In the genomic region with DNA sequence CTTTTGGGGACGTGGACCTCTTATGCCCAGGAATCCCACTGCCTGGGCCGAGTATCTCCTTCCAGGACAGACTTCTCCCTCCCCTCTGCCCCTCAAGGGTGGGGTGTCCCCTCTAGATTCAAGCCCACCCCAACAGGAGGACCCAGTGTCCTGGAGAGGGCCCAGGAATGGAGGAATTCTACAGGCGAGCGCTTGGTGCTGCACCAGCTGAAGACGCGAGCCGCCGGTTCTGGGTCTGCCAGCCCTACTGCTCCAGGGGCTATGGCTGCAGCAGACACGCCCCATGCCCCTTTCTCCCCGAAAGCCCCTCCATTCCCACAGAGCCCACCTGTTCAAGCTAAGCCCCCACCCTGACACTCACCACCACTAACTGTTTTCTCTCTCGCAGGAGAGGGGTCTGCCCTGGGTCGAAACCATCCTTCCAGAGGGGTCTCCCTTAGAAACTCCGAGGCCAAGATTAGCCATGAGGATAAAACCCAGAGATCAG, we compare ENCODE assay signal across 20 cellular contexts. TPM values are rescaled to one million over a fixed set of nuclear protein-coding genes. Genes with fewer than 3 reads are reported as not detected.
DNase-seq lines count a peak whose midpoint lies in the region; ATAC-seq and TF ChIP-seq lines count a peak whose summit lies in the region.
"Had no signal": no experiment of that assay in that cellular context is flagged by ENCODE, and none has a peak within 500 bp of the region (broad histone marks: within the 10 kb centered on the region; RNA-seq: fewer than 3 reads in every experiment).

No MANE protein-coding gene starts in this region.

- no peak overlapping the region for H3K27ac Mint-ChIP-seq in MCF 10A (ENCODE audit: low read depth, unreplicated experiment)
- peak overlapping the region; percentile 55 to 70 for H3K27ac Mint-ChIP-seq in T-cell
- peak overlapping the region in 7 of 10 donors; percentile 15 to 73 (median 37) for H3K27ac Mint-ChIP-seq in naive thymus-derived CD8-positive, alpha-beta T cell
- H3K27ac Mint-ChIP-seq: GM23338 had no signal

- H3K4me1 Mint-ChIP-seq in MCF 10A (ENCODE audit: insufficient read depth, unreplicated experiment) (peaks cover 7% of the 10 kb centered on the region), T-cell (peaks cover 52 to 66% (median 64%) of the 10 kb centered on the region in 3 donors)
- peaks cover 29 to 76% (median 60%) of the 10 kb centered on the region in 4 donors for H3K4me1 Mint-ChIP-seq in naive thymus-derived CD8-positive, alpha-beta T cell

- ATAC-seq in T-cell (replicated peaks in 1 of 4) (no peak), upper lobe of right lung (no peak), lower lobe of right lung (no peak), GM18907 (IDR thresholded peaks at IDR 0.05; ENCODE audit: unreplicated experiment) (no peak)
- ATAC-seq in naive thymus-derived CD8-positive, alpha-beta T cell = no peak
- ATAC-seq: GM23338 had no signal

- no peak overlapping the region for H3K4me3 ChIP-seq in breast epithelium
- no peak overlapping the region for H3K4me3 ChIP-seq in upper lobe of right lung
- H3K4me3 ChIP-seq in lower lobe of right lung = no peak overlapping the region
- H3K4me3 ChIP-seq: BLaER1 treated with 17β-estradiol and CSF1 and Interleukin-3, amounts not matched to agents 10 nM and 100 nM; GM23338; SK-N-MC had no signal

- H3K36me3 Mint-ChIP-seq in MCF 10A (ENCODE audit: insufficient read depth, unreplicated experiment) (no peaks in the 10 kb centered on the region), T-cell (no peaks in the 10 kb centered on the region)
- no peaks in the 10 kb centered on the region for H3K36me3 Mint-ChIP-seq in naive thymus-derived CD8-positive, alpha-beta T cell

- H3K9me3 ChIP-seq in breast epithelium = no peaks in the 10 kb centered on the region
- no peaks in the 10 kb centered on the region for H3K9me3 ChIP-seq in upper lobe of right lung
- H3K9me3 ChIP-seq in lower lobe of right lung = no peaks in the 10 kb centered on the region
- H3K9me3 ChIP-seq: BLaER1 treated with 17β-estradiol and CSF1 and Interleukin-3, amounts not matched to agents 10 nM and 100 nM had no signal

- H3K4me3 Mint-ChIP-seq in MCF 10A (ENCODE audit: unreplicated experiment) = no peak overlapping the region
- peak overlapping the region in 1 of 3 donors; percentile 24 for H3K4me3 Mint-ChIP-seq in T-cell
- H3K4me3 Mint-ChIP-seq in naive thymus-derived CD8-positive, alpha-beta T cell = peak overlapping the region in 3 of 10 donors; percentile 4 to 36 (median 30)
- H3K4me3 Mint-ChIP-seq: GM23338 had no signal

- no TSS peak for BruUV-seq in MCF 10A (replicated peaks; lab: Mats Ljungman, UMichigan)

- no peak for TF ChIP-seq CTCF in breast epithelium (IDR thresholded peaks at IDR 0.05)
- no peak for TF ChIP-seq CTCF in MCF 10A (IDR thresholded peaks at IDR 0.05; ENCODE audit: unreplicated experiment)
- TF ChIP-seq CTCF in upper lobe of right lung (IDR thresholded peaks at IDR 0.05) = no peak
- no peak for TF ChIP-seq CTCF in lower lobe of right lung (IDR thresholded peaks at IDR 0.05)

- H3K36me3 ChIP-seq in breast epithelium (no peaks in the 10 kb centered on the region), upper lobe of right lung (no peaks in the 10 kb centered on the region), lower lobe of right lung (no peaks in the 10 kb centered on the region)
- H3K36me3 ChIP-seq: BLaER1 treated with 17β-estradiol and CSF1 and Interleukin-3, amounts not matched to agents 10 nM and 100 nM had no signal

- TF ChIP-seq POLR2A in breast epithelium (IDR thresholded peaks at IDR 0.05) = no peak

- H3K27me3 ChIP-seq in breast epithelium (no peaks in the 10 kb centered on the region), upper lobe of right lung (no peaks in the 10 kb centered on the region), lower lobe of right lung (ENCODE audit: low read depth) (no peaks in the 10 kb centered on the region)
- H3K27me3 ChIP-seq: BLaER1 treated with 17β-estradiol and CSF1 and Interleukin-3, amounts not matched to agents 10 nM and 100 nM had no signal

- POLR2A ChIA-PET in MCF 10A (lab: Yijun Ruan, JAX) (no interaction called here), T-cell (lab: Charles Lee) (no interaction called here)
- POLR2A ChIA-PET in naive thymus-derived CD8-positive, alpha-beta T cell (lab: Charles Lee) = interaction anchor here (0.8 to 6.1 kb wide), 3 partner anchors 10 to 63 kb away, joined by 3 to 54 read pairs (median 3); a partner anchor contains a TSS

- CTCF ChIA-PET in MCF 10A (lab: Yijun Ruan, JAX) = interaction anchor here (1.3 kb wide), 1 partner anchor 17 kb away, joined by 4 read pairs; no protein-coding TSS in a partner anchor
- CTCF ChIA-PET in T-cell (lab: Charles Lee) = no interaction called here

- intact Hi-C loops in breast epithelium (cut with DNase I; ENCODE audit: low total_unique reads) (no loop called here), MCF 10A (cut with micrococcal nuclease) (no loop called here), upper lobe of right lung (cut with DNase I) (no loop called here), lower lobe of right lung (cut with DNase I) (no loop called here)

- peak overlapping the region; percentile 90 to 96 for H3K27ac ChIP-seq in breast epithelium
- no peak overlapping the region for H3K27ac ChIP-seq in upper lobe of right lung
- no peak overlapping the region for H3K27ac ChIP-seq in lower lobe of right lung
- H3K27ac ChIP-seq: BLaER1 treated with 17β-estradiol and CSF1 and Interleukin-3, amounts not matched to agents 10 nM and 100 nM; SK-N-MC had no signal

- H3K27me3 Mint-ChIP-seq in MCF 10A (ENCODE audit: insufficient read depth, unreplicated experiment) (no peaks in the 10 kb centered on the region), T-cell (no peaks in the 10 kb centered on the region)
- H3K27me3 Mint-ChIP-seq in naive thymus-derived CD8-positive, alpha-beta T cell = no peaks in the 10 kb centered on the region

- no peaks in the 10 kb centered on the region for H3K9me3 Mint-ChIP-seq in MCF 10A (ENCODE audit: unreplicated experiment)
- no peaks in the 10 kb centered on the region for H3K9me3 Mint-ChIP-seq in T-cell
- no peaks in the 10 kb centered on the region for H3K9me3 Mint-ChIP-seq in naive thymus-derived CD8-positive, alpha-beta T cell
- H3K9me3 Mint-ChIP-seq: GM23338 had no signal

- H3K4me1 ChIP-seq in breast epithelium = peaks cover 24 to 25% of the 10 kb centered on the region in 2 donors
- peaks cover 35% of the 10 kb centered on the region for H3K4me1 ChIP-seq in upper lobe of right lung
- peaks cover 37% of the 10 kb centered on the region for H3K4me1 ChIP-seq in lower lobe of right lung

- DNase-seq in breast epithelium (ENCODE audit: low spot score in 2 of 2) (no peak), MCF 10A (ENCODE audit: unreplicated experiment) (no peak), T-cell (no peak), upper lobe of right lung (peak; percentile 35), COR-L47 (lab: John Stamatoyannopoulos, UW) (no peak), lower lobe of right lung (no peak)
- no peak for DNase-seq in naive thymus-derived CD8-positive, alpha-beta T cell
- DNase-seq: DND-41, NCI-H1105 treated with DMSO at 0.1 percent for 48 hours, NCI-H1694 treated with DMSO at 0.1 percent for 48 hours, NCI-H2227 treated with DMSO at 0.1 percent for 48 hours, NCI-H510A treated with DMSO at 0.1 percent for 48 hours, NCI-H774, OCI-M1, Right ventricle myocardium superior had no signal

RNA-seq across cellular contexts. Expression of a gene that starts 8.6 kb away (rescaled TPM):
- total RNA-seq in breast epithelium (1 to 10 TPM in 1 of 3 donors, under 1 TPM in 1, not detected in 1; 0.98 to 1.3 TPM), MCF 10A (2022) (not detected in 2 replicates), T-cell (1 to 10 TPM in 2 of 5 donors, under 1 TPM in 1, not detected in 2; 0.98 to 1.8 (median 1.0) TPM), upper lobe of right lung (not detected), lower lobe of right lung (not detected)
- 1 to 10 TPM in 1 of 2 experiments, under 1 TPM in 1; 0.39 to 1.2 TPM for total RNA-seq in naive thymus-derived CD8-positive, alpha-beta T cell
- under 1 TPM; 0.35 to 0.69 (median 0.65) TPM for polyA plus RNA-seq in naive thymus-derived CD8-positive, alpha-beta T cell
- total RNA-seq: G401 had no signal

RNA-seq across cellular contexts. Expression of a gene that starts 21.5 kb away (rescaled TPM):
- total RNA-seq in breast epithelium = 10 to 100 TPM; 15.5 to 61.5 (median 57.0) TPM
- total RNA-seq in MCF 10A (2022) = not detected in 2 replicates
- total RNA-seq in T-cell = 10 to 100 TPM in 3 of 5 donors, 1 to 10 TPM in 2; 3.1 to 26.0 (median 10.1) TPM
- under 1 TPM; 0.47 to 0.85 TPM for total RNA-seq in naive thymus-derived CD8-positive, alpha-beta T cell
- polyA plus RNA-seq in naive thymus-derived CD8-positive, alpha-beta T cell = 1 to 10 TPM in 1 of 3 donors, under 1 TPM in 2; 0.67 to 1.2 (median 0.81) TPM
- 1.3 TPM for total RNA-seq in upper lobe of right lung
- 4.4 TPM for total RNA-seq in lower lobe of right lung

Comparison
In these comparisons a context has a peak if more than half of its experiments do, and no peak if none do; other contexts are left out.
1. H3K27ac ChIP-seq: peak in breast epithelium (2 of 2); none in upper lobe of right lung (single experiment) and lower lobe of right lung (single experiment).